1 cellular context compared by ENCODE assay signal in the genomic region with DNA sequence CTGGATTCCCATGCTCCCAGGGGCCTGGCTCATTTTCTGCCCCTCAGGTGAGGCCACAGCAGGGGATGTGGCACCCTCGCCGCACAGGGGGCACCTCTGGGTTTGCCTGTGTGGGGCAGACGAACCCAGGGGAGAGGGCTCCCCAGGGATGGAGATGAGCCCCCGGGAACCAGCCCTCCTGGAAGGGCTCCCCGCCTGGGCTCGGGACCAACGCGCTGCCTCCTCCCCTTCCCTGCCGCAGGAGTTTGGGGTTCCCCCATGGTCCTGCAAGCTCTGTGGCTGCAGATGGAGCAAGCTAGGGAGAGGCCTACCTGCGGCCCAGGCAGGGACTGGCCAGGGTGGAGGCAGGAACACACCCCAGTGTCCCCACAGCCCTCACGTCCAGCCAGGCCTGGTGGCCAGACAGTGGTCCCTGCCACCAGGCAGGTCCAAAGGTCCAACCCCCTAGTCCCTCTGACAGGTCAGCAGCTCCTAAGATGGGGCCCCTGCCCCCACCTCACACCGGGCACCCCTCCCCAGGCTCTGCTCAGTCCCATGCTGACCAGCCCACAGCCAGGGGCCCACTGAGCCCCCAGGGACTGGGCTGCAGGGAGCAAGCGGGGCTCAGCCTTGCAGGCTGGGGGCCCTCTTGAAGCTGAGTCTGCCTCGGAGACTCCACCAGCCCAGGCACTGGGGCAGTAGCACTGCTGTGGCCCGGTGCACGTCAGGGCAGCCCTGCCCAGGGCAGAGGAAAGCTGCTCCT.
TF ChIP-seq lines count a peak whose summit lies in the region.

No MANE protein-coding gene starts in this region.

TF ChIP-seq in H1, 55 proteins besides CTCF, POLR2A, EP300 and RAD21:
- TF ChIP-seq RFX5 (IDR thresholded peaks at IDR 0.05; ENCODE audit: borderline replicate concordance, low read depth, low read length) (no peak), ASH2L (IDR thresholded peaks at IDR 0.05; ENCODE audit: low read length) (no peak), ZNF274 (IDR thresholded peaks at IDR 0.05; ENCODE audit: borderline replicate concordance, extremely low read depth, low read length) (no peak), ATF3 (IDR thresholded peaks at IDR 0.05; ENCODE audit: insufficient read depth, low read depth, low read length) (no peak)
- TF ChIP-seq, protein P1, sequence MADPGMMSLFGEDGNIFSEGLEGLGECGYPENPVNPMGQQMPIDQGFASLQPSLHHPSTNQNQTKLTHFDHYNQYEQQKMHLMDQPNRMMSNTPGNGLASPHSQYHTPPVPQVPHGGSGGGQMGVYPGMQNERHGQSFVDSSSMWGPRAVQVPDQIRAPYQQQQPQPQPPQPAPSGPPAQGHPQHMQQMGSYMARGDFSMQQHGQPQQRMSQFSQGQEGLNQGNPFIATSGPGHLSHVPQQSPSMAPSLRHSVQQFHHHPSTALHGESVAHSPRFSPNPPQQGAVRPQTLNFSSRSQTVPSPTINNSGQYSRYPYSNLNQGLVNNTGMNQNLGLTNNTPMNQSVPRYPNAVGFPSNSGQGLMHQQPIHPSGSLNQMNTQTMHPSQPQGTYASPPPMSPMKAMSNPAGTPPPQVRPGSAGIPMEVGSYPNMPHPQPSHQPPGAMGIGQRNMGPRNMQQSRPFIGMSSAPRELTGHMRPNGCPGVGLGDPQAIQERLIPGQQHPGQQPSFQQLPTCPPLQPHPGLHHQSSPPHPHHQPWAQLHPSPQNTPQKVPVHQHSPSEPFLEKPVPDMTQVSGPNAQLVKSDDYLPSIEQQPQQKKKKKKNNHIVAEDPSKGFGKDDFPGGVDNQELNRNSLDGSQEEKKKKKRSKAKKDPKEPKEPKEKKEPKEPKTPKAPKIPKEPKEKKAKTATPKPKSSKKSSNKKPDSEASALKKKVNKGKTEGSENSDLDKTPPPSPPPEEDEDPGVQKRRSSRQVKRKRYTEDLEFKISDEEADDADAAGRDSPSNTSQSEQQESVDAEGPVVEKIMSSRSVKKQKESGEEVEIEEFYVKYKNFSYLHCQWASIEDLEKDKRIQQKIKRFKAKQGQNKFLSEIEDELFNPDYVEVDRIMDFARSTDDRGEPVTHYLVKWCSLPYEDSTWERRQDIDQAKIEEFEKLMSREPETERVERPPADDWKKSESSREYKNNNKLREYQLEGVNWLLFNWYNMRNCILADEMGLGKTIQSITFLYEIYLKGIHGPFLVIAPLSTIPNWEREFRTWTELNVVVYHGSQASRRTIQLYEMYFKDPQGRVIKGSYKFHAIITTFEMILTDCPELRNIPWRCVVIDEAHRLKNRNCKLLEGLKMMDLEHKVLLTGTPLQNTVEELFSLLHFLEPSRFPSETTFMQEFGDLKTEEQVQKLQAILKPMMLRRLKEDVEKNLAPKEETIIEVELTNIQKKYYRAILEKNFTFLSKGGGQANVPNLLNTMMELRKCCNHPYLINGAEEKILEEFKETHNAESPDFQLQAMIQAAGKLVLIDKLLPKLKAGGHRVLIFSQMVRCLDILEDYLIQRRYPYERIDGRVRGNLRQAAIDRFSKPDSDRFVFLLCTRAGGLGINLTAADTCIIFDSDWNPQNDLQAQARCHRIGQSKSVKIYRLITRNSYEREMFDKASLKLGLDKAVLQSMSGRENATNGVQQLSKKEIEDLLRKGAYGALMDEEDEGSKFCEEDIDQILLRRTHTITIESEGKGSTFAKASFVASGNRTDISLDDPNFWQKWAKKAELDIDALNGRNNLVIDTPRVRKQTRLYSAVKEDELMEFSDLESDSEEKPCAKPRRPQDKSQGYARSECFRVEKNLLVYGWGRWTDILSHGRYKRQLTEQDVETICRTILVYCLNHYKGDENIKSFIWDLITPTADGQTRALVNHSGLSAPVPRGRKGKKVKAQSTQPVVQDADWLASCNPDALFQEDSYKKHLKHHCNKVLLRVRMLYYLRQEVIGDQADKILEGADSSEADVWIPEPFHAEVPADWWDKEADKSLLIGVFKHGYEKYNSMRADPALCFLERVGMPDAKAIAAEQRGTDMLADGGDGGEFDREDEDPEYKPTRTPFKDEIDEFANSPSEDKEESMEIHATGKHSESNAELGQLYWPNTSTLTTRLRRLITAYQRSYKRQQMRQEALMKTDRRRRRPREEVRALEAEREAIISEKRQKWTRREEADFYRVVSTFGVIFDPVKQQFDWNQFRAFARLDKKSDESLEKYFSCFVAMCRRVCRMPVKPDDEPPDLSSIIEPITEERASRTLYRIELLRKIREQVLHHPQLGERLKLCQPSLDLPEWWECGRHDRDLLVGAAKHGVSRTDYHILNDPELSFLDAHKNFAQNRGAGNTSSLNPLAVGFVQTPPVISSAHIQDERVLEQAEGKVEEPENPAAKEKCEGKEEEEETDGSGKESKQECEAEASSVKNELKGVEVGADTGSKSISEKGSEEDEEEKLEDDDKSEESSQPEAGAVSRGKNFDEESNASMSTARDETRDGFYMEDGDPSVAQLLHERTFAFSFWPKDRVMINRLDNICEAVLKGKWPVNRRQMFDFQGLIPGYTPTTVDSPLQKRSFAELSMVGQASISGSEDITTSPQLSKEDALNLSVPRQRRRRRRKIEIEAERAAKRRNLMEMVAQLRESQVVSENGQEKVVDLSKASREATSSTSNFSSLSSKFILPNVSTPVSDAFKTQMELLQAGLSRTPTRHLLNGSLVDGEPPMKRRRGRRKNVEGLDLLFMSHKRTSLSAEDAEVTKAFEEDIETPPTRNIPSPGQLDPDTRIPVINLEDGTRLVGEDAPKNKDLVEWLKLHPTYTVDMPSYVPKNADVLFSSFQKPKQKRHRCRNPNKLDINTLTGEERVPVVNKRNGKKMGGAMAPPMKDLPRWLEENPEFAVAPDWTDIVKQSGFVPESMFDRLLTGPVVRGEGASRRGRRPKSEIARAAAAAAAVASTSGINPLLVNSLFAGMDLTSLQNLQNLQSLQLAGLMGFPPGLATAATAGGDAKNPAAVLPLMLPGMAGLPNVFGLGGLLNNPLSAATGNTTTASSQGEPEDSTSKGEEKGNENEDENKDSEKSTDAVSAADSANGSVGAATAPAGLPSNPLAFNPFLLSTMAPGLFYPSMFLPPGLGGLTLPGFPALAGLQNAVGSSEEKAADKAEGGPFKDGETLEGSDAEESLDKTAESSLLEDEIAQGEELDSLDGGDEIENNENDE (IDR thresholded peaks at IDR 0.05; ENCODE audit: insufficient replicate concordance, low read length), result no peak
